In genomic region chr6:2387445-2387844, GRCh38 we compare ENCODE assay signal across 15 cellular contexts.
DNase-seq lines count a peak whose midpoint lies in the region; ATAC-seq and TF ChIP-seq lines count a peak whose summit lies in the region.
"Had no signal": no experiment of that assay in that cellular context is flagged by ENCODE, and none has a peak within 500 bp of the region (broad histone marks: within the 10 kb centered on the region; RNA-seq: fewer than 3 reads in every experiment).

No MANE protein-coding gene starts in this region.

- H3K4me3 Mint-ChIP-seq in activated CD4-positive, alpha-beta memory T cell treated with anti-CD3 and anti-CD28 coated beads for 36 hours: no peak overlapping the region
- H3K4me3 Mint-ChIP-seq in activated CD4-positive, alpha-beta memory T cell treated with anti-CD3 and anti-CD28 coated beads, Interleukin-2, amount 10 ng/mL, durations not matched to agents 7 days and 5 days: no peak overlapping the region
- H3K4me3 Mint-ChIP-seq: CD8-positive, alpha-beta memory T cell had no signal

- DNase-seq in activated CD4-positive, alpha-beta memory T cell treated with anti-CD3 and anti-CD28 coated beads for 36 hours: peak; percentile 36
- no peak for DNase-seq in activated CD4-positive, alpha-beta memory T cell treated with anti-CD3 and anti-CD28 coated beads, Interleukin-2, amount 10 ng/mL, durations not matched to agents 7 days and 5 days
- peak; percentile 6 to 12 (median 7) for DNase-seq in stimulated activated CD4-positive, alpha-beta T cell treated with anti-CD3 and anti-CD28 coated beads, Interleukin-12 subunit alpha, Interleukin-12 subunit beta, amount 100 ng/mL, for 48 hours (ENCODE audit: low read depth in 2 of 3, low spot score in 1 of 3)
- no peak for DNase-seq in stimulated activated CD4-positive, alpha-beta T cell treated with anti-CD3 and anti-CD28 coated beads, Interleukin-12 subunit alpha, Interleukin-12 subunit beta, amount 100 ng/mL, for 4 hours
- DNase-seq in stimulated activated CD4-positive, alpha-beta T cell treated with anti-CD3 and anti-CD28 coated beads, Interleukin-1b, Interleukin-23, amount 100 ng/mL, for 48 hours: peak; percentile 51
- no peak for DNase-seq in NCI-H1694 (lab: John Stamatoyannopoulos, UW)
- DNase-seq: CD8-positive, alpha-beta memory T cell; DMS79; H7; MG63; NCI-H1092; NCI-H524 had no signal

- POLR2A ChIA-PET in activated CD4-positive, alpha-beta memory T cell treated with anti-CD3 and anti-CD28 coated beads for 36 hours (lab: Charles Lee): no interaction called here
- POLR2A ChIA-PET in activated CD4-positive, alpha-beta memory T cell treated with anti-CD3 and anti-CD28 coated beads, Interleukin-2, amount 10 ng/mL, durations not matched to agents 7 days and 5 days (lab: Charles Lee): no interaction called here

- no peaks in the 10 kb centered on the region for H3K36me3 Mint-ChIP-seq in activated CD4-positive, alpha-beta memory T cell treated with anti-CD3 and anti-CD28 coated beads for 36 hours
- no peaks in the 10 kb centered on the region for H3K36me3 Mint-ChIP-seq in activated CD4-positive, alpha-beta memory T cell treated with anti-CD3 and anti-CD28 coated beads, Interleukin-2, amount 10 ng/mL, durations not matched to agents 7 days and 5 days (ENCODE audit: low read depth)

- intact Hi-C loops in activated CD4-positive, alpha-beta memory T cell treated with anti-CD3 and anti-CD28 coated beads for 36 hours (cut with micrococcal nuclease): no loop called here

- CTCF ChIA-PET in activated CD4-positive, alpha-beta memory T cell treated with anti-CD3 and anti-CD28 coated beads for 36 hours (lab: Charles Lee): no interaction called here
- CTCF ChIA-PET in activated CD4-positive, alpha-beta memory T cell treated with anti-CD3 and anti-CD28 coated beads, Interleukin-2, amount 10 ng/mL, durations not matched to agents 7 days and 5 days (lab: Charles Lee): no interaction called here

- peaks cover 10% of the 10 kb centered on the region for H3K9me3 Mint-ChIP-seq in activated CD4-positive, alpha-beta memory T cell treated with anti-CD3 and anti-CD28 coated beads for 36 hours
- peaks cover 7% of the 10 kb centered on the region for H3K9me3 Mint-ChIP-seq in activated CD4-positive, alpha-beta memory T cell treated with anti-CD3 and anti-CD28 coated beads, Interleukin-2, amount 10 ng/mL, durations not matched to agents 7 days and 5 days
- H3K9me3 Mint-ChIP-seq: CD8-positive, alpha-beta memory T cell had no signal

- H3K27me3 Mint-ChIP-seq in activated CD4-positive, alpha-beta memory T cell treated with anti-CD3 and anti-CD28 coated beads for 36 hours: no peaks in the 10 kb centered on the region
- H3K27me3 Mint-ChIP-seq in activated CD4-positive, alpha-beta memory T cell treated with anti-CD3 and anti-CD28 coated beads, Interleukin-2, amount 10 ng/mL, durations not matched to agents 7 days and 5 days: no peaks in the 10 kb centered on the region
- H3K27me3 Mint-ChIP-seq: CD8-positive, alpha-beta memory T cell had no signal

- no peak for ATAC-seq in SK-N-SH treated with all-trans-retinoic acid at 6 μM for 48 hours
- ATAC-seq in GM21737 (IDR thresholded peaks at IDR 0.05; ENCODE audit: unreplicated experiment): no peak
- ATAC-seq: A549 had no signal

- peaks cover 5% of the 10 kb centered on the region for H3K4me1 Mint-ChIP-seq in activated CD4-positive, alpha-beta memory T cell treated with anti-CD3 and anti-CD28 coated beads for 36 hours (ENCODE audit: low read depth)
- no peaks in the 10 kb centered on the region for H3K4me1 Mint-ChIP-seq in activated CD4-positive, alpha-beta memory T cell treated with anti-CD3 and anti-CD28 coated beads, Interleukin-2, amount 10 ng/mL, durations not matched to agents 7 days and 5 days
- H3K4me1 Mint-ChIP-seq: CD8-positive, alpha-beta memory T cell had no signal

- no peak overlapping the region for H3K27ac Mint-ChIP-seq in activated CD4-positive, alpha-beta memory T cell treated with anti-CD3 and anti-CD28 coated beads for 36 hours
- H3K27ac Mint-ChIP-seq in activated CD4-positive, alpha-beta memory T cell treated with anti-CD3 and anti-CD28 coated beads, Interleukin-2, amount 10 ng/mL, durations not matched to agents 7 days and 5 days: no peak overlapping the region
- H3K27ac Mint-ChIP-seq: CD8-positive, alpha-beta memory T cell had no signal

TF ChIP-seq in SK-N-SH treated with all-trans-retinoic acid at 6 μM for 48 hours, 23 proteins besides CTCF, POLR2A, EP300 and RAD21:
- TF ChIP-seq ISL1 (CRISPR knock-in tag; IDR thresholded peaks at IDR 0.05) (no peak), GLIS3 (CRISPR knock-in tag; IDR thresholded peaks at IDR 0.05) (no peak), POU6F1 (CRISPR knock-in tag; IDR thresholded peaks at IDR 0.05; ENCODE audit: borderline replicate concordance, low read depth) (no peak), OSR1 (CRISPR knock-in tag; IDR thresholded peaks at IDR 0.05) (no peak), ZFP30 (CRISPR knock-in tag; IDR thresholded peaks at IDR 0.05) (no peak), PATZ1 (CRISPR knock-in tag; IDR thresholded peaks at IDR 0.05; ENCODE audit: borderline replicate concordance) (no peak)
- TF ChIP-seq, protein P1, sequence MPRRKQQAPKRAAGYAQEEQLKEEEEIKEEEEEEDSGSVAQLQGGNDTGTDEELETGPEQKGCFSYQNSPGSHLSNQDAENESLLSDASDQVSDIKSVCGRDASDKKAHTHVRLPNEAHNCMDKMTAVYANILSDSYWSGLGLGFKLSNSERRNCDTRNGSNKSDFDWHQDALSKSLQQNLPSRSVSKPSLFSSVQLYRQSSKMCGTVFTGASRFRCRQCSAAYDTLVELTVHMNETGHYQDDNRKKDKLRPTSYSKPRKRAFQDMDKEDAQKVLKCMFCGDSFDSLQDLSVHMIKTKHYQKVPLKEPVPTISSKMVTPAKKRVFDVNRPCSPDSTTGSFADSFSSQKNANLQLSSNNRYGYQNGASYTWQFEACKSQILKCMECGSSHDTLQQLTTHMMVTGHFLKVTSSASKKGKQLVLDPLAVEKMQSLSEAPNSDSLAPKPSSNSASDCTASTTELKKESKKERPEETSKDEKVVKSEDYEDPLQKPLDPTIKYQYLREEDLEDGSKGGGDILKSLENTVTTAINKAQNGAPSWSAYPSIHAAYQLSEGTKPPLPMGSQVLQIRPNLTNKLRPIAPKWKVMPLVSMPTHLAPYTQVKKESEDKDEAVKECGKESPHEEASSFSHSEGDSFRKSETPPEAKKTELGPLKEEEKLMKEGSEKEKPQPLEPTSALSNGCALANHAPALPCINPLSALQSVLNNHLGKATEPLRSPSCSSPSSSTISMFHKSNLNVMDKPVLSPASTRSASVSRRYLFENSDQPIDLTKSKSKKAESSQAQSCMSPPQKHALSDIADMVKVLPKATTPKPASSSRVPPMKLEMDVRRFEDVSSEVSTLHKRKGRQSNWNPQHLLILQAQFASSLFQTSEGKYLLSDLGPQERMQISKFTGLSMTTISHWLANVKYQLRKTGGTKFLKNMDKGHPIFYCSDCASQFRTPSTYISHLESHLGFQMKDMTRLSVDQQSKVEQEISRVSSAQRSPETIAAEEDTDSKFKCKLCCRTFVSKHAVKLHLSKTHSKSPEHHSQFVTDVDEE (CRISPR knock-in tag; IDR thresholded peaks at IDR 0.05): no peak

Comparison
In these comparisons a context has a peak if more than half of its experiments do, and no peak if none do; other contexts are left out.
1. DNase-seq: peak in activated CD4-positive, alpha-beta memory T cell treated with anti-CD3 and anti-CD28 coated beads for 36 hours (single experiment), stimulated activated CD4-positive, alpha-beta T cell treated with anti-CD3 and anti-CD28 coated beads, Interleukin-12 subunit alpha, Interleukin-12 subunit beta, amount 100 ng/mL, for 48 hours (3 of 3) and stimulated activated CD4-positive, alpha-beta T cell treated with anti-CD3 and anti-CD28 coated beads, Interleukin-1b, Interleukin-23, amount 100 ng/mL, for 48 hours (single experiment); none in activated CD4-positive, alpha-beta memory T cell treated with anti-CD3 and anti-CD28 coated beads, Interleukin-2, amount 10 ng/mL, durations not matched to agents 7 days and 5 days (single experiment), stimulated activated CD4-positive, alpha-beta T cell treated with anti-CD3 and anti-CD28 coated beads, Interleukin-12 subunit alpha, Interleukin-12 subunit beta, amount 100 ng/mL, for 4 hours (single experiment) and NCI-H1694 (single experiment).